9 cellular contexts compared by ENCODE assay signal in genomic region chr3:124592658-124593441, GRCh38.
DNase-seq lines count a peak whose midpoint lies in the region; ATAC-seq, FAIRE-seq and TF ChIP-seq lines count a peak whose summit lies in the region.
"Had no signal": no experiment of that assay in that cellular context is flagged by ENCODE, and none has a peak within 500 bp of the region (broad histone marks: within the 10 kb centered on the region; RNA-seq: fewer than 3 reads in every experiment).

No MANE protein-coding gene starts in this region.

- TF ChIP-seq POLR2A in GM18505 (IDR thresholded peaks at IDR 0.05; ENCODE audit: borderline replicate concordance, extremely low read depth, insufficient read depth, insufficient read length) = no peak

- no peak for FAIRE-seq in urothelium cell line (lab: Jason Lieb, UNC)

- no peak for TF ChIP-seq CTCF in liver (IDR thresholded peaks at IDR 0.05; ENCODE audit: low read depth, low read length, missing input control)

- H3K27me3 Mint-ChIP-seq in T-cell = peaks cover 14 to 27% of the 10 kb centered on the region in 2 donors

- no peaks in the 10 kb centered on the region for H3K36me3 Mint-ChIP-seq in T-cell

- 42% methylated on average over 3 of the region's 3 CpGs for WGBS in liver

- no peaks in the 10 kb centered on the region for H3K9me3 Mint-ChIP-seq in T-cell

- H3K9me3 ChIP-seq in liver (ENCODE audit: control insufficient read depth in 4 of 4, low read length in 3 of 4) = no peaks in the 10 kb centered on the region

- peak; percentile 54 to 71 for TF ChIP-seq RAD21 in liver (IDR thresholded peaks at IDR 0.05)

- no peak overlapping the region for H3K4me3 Mint-ChIP-seq in T-cell

- CTCF ChIA-PET in T-cell (lab: Charles Lee) = no interaction called here

- H3K27ac ChIP-seq in liver (ENCODE audit: low read depth in 1 of 2, low read length in 2 of 2) = peak overlapping the region; percentile 72 to 94

- POLR2A ChIA-PET in T-cell (lab: Charles Lee) = no interaction called here

- peak overlapping the region in 1 of 3 donors; percentile 7 for H3K4me3 ChIP-seq in liver (ENCODE audit: low read depth in 1 of 3, low read length in 3 of 3)

- H3K4me1 Mint-ChIP-seq in T-cell = peaks cover 0 to 16% (median 2%) of the 10 kb centered on the region in 3 donors

- no peak overlapping the region for H3K27ac Mint-ChIP-seq in T-cell

- ATAC-seq in GM18505 (IDR thresholded peaks at IDR 0.05; ENCODE audit: unreplicated experiment) (peak; percentile 62), GM21717 (IDR thresholded peaks at IDR 0.05; ENCODE audit: unreplicated experiment) (peak; percentile 70), T-cell (replicated peaks in 1 of 4) (no peak), GM18909 (IDR thresholded peaks at IDR 0.05; ENCODE audit: poor library complexity, unreplicated experiment) (no peak)

- peak; percentile 74 for DNase-seq in NCI-H2196 (lab: John Stamatoyannopoulos, UW; ENCODE audit: unreplicated experiment)
- no peak for DNase-seq in Kasumi-1 (lab: John Stamatoyannopoulos, UW)
- no peak for DNase-seq in T-cell
- DNase-seq in urothelium cell line (ENCODE audit: low spot score) = no peak
- DNase-seq: activated effector memory CD4-positive, alpha-beta T cell treated with anti-CD3 and anti-CD28 coated beads, Interleukin-2, amount 50 U/mL, for 16 hours had no signal

- no peaks in the 10 kb centered on the region for H3K36me3 ChIP-seq in liver (ENCODE audit: control insufficient read depth in 4 of 4, insufficient read depth in 3 of 4, low read depth in 1 of 4, low read length in 3 of 4)

- peaks cover 7 to 35% (median 18%) of the 10 kb centered on the region in 4 donors for H3K4me1 ChIP-seq in liver (ENCODE audit: control insufficient read depth in 4 of 4, insufficient read depth in 4 of 4, low read length in 3 of 4)

- no peaks in the 10 kb centered on the region for H3K27me3 ChIP-seq in liver (ENCODE audit: control insufficient read depth in 4 of 4, insufficient read depth in 4 of 4, low read length in 3 of 4)

- peak overlapping the region in 1 of 2 donors; percentile 82 for H3K9ac ChIP-seq in liver (ENCODE audit: low read depth in 1 of 2, low read length in 2 of 2)

TF ChIP-seq in liver, 16 proteins besides CTCF, POLR2A, EP300 and RAD21:
- peak; percentile 84 for TF ChIP-seq REST (IDR thresholded peaks at IDR 0.05)
- peak; percentile 90 for TF ChIP-seq HNF4G (IDR thresholded peaks at IDR 0.05)
- TF ChIP-seq JUND (IDR thresholded peaks at IDR 0.05) = peak; percentile 93 to 97
- TF ChIP-seq HNF4A (conservative IDR thresholded peaks at IDR 0.05) = peak; percentile 96
- TF ChIP-seq GABPA (IDR thresholded peaks at IDR 0.05 in 1 of 2, conservative IDR thresholded peaks at IDR 0.05 in 1 of 2) = no peak
- no peak for TF ChIP-seq TAF1 (conservative IDR thresholded peaks at IDR 0.05)
- peak; percentile 76 for TF ChIP-seq NR2F2 (IDR thresholded peaks at IDR 0.05)
- peak; percentile 73 for TF ChIP-seq YY1 (IDR thresholded peaks at IDR 0.05)
- TF ChIP-seq EGR1 (IDR thresholded peaks at IDR 0.05; ENCODE audit: low read depth in 2 of 2) = peak; percentile 20 to 55
- peak; percentile 57 for TF ChIP-seq FOXA1 (IDR thresholded peaks at IDR 0.05)
- TF ChIP-seq MAX (IDR thresholded peaks at IDR 0.05) = peak; percentile 93
- peak; percentile 90 for TF ChIP-seq ATF3 (IDR thresholded peaks at IDR 0.05)
- peak; percentile 84 for TF ChIP-seq ZBTB33 (IDR thresholded peaks at IDR 0.05)
- peak; percentile 99 for TF ChIP-seq SP1 (IDR thresholded peaks at IDR 0.05)
- peak; percentile 63 for TF ChIP-seq FOXA2 (IDR thresholded peaks at IDR 0.05)
- peak; percentile 88 to 93 for TF ChIP-seq RXRA (IDR thresholded peaks at IDR 0.05)

Comparison
In these comparisons a context has a peak if more than half of its experiments do, and no peak if none do; other contexts are left out.
1. ATAC-seq: peak in GM18505 (single experiment) and GM21717 (single experiment); none in T-cell (0 of 4) and GM18909 (single experiment).